In the genomic region with DNA sequence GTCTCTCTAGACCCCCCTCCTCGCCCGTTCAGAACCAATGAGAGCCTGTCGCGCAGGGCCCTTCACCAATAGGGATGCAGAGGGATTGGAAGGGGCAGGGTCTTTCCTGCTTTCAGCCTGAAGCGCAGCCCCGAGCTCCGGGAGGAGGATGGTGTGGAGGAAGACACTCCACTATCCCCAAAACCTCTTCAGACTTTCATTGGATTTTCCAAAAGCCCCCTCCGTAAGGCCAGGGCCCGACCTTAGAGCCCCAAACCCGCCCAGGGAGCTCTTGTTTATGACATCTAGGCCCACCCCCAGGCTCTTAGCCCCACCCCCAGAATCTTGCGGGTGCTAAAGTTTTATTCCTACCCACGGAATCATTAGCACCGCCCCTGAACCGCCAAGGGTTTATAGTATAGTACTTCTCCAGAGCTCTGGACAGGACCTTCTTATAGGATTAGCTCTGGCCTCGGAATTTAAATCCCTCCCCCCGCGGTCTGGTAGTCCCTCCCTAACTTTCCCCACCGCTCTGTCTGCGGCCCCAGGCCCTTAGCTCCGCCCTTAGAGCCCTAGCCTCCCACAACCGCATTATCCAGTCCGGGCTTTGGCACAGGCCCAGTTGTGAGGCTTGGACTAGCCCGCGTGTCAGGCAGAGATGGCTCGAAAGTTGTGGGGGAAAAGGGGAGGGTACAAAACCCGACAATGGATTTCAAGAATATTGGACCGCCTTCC, we compare ENCODE assay signal across 8 cellular contexts.
A peak's percentile ranks its signal among the peaks of the same experiment; 100 is the strongest.
DNase-seq lines count a peak whose midpoint lies in the region; ATAC-seq lines count a peak whose summit lies in the region.

No MANE protein-coding gene starts in this region.

- H3K4me1 Mint-ChIP-seq in central memory CD8-positive, alpha-beta T cell: peaks cover 43% of the 10 kb centered on the region

- H3K9me3 Mint-ChIP-seq in central memory CD8-positive, alpha-beta T cell: peaks cover 6% of the 10 kb centered on the region

- no peaks in the 10 kb centered on the region for H3K27me3 Mint-ChIP-seq in central memory CD8-positive, alpha-beta T cell

- peak overlapping the region; percentile 74 for H3K4me3 Mint-ChIP-seq in central memory CD8-positive, alpha-beta T cell

- peak overlapping the region; percentile 49 for H3K27ac Mint-ChIP-seq in central memory CD8-positive, alpha-beta T cell (ENCODE audit: low read depth)

- peak; percentile 44 for ATAC-seq in central memory CD8-positive, alpha-beta T cell (replicated peaks; ENCODE audit: extremely low read depth, poor library complexity, severe bottlenecking)

- peak; percentile 75 for DNase-seq in COR-L47 (lab: John Stamatoyannopoulos, UW)
- DNase-seq in HCEC 1CT: peak; percentile 88
- peak; percentile 85 for DNase-seq in NCI-H2171 treated with DMSO at 0.1 percent for 48 hours (lab: John Stamatoyannopoulos, UW)
- peak; percentile 61 for DNase-seq in activated CD4-positive, CD25-positive, alpha-beta regulatory T cell treated with anti-CD3 and anti-CD28 coated beads, Interleukin-2, amount 50 U/mL, for 16 hours (ENCODE audit: low read depth, low spot score)
- DNase-seq in central memory CD8-positive, alpha-beta T cell (ENCODE audit: low spot score in 2 of 2): peak; percentile 63 to 74
- peak; percentile 93 for DNase-seq in islet precursor cell
- DNase-seq in stimulated activated CD4-positive, alpha-beta T cell treated with anti-CD3 and anti-CD28 coated beads, Interleukin-12 subunit alpha, Interleukin-12 subunit beta, amount 100 ng/mL, for 4 hours: peak; percentile 72
- DNase-seq in cortex of kidney (lab: John Stamatoyannopoulos, UW): no peak

- peaks cover 13% of the 10 kb centered on the region for H3K36me3 Mint-ChIP-seq in central memory CD8-positive, alpha-beta T cell (ENCODE audit: insufficient read depth)
